In genomic region chr2:64104944-64105343, GRCh38 we compare ENCODE assay signal across 16 cellular contexts. TPM values are rescaled to one million over a fixed set of nuclear protein-coding genes. Genes with fewer than 3 reads are reported as not detected.
DNase-seq lines count a peak whose midpoint lies in the region; ATAC-seq and TF ChIP-seq lines count a peak whose summit lies in the region.
"Had no signal": no experiment of that assay in that cellular context is flagged by ENCODE, and none has a peak within 500 bp of the region (broad histone marks: within the 10 kb centered on the region; RNA-seq: fewer than 3 reads in every experiment).

No MANE protein-coding gene starts in this region.

- H3K27ac Mint-ChIP-seq in activated naive CD4-positive, alpha-beta T cell treated with anti-CD3 and anti-CD28 coated beads, Interleukin-2, amount 50 U/mL, for 24 hours: peak overlapping the region; percentile 76
- no peak overlapping the region for H3K27ac Mint-ChIP-seq in activated naive CD4-positive, alpha-beta T cell treated with anti-CD3 and anti-CD28 coated beads for 36 hours
- no peak overlapping the region for H3K27ac Mint-ChIP-seq in stimulated activated naive CD8-positive, alpha-beta T cell treated with anti-CD3 and anti-CD28 coated beads, Interleukin-15, amount 100 ng/mL, for 72 hours

- no peak for TF ChIP-seq POLR2A in transverse colon (IDR thresholded peaks at IDR 0.05)

- peak; percentile 45; the same call in 1 of the 2 replicates for ATAC-seq in PC-3
- no peak for ATAC-seq in stimulated activated naive CD8-positive, alpha-beta T cell treated with anti-CD3 and anti-CD28 coated beads, Interleukin-15, amount 100 ng/mL, for 72 hours
- no peak for ATAC-seq in GM18861 (IDR thresholded peaks at IDR 0.05; ENCODE audit: unreplicated experiment)

- H3K4me3 ChIP-seq in PC-3 (ENCODE audit: low read length) (no peak overlapping the region), fibroblast of mammary gland (ENCODE audit: control insufficient read depth, low read depth, low read length) (no peak overlapping the region), transverse colon (no peak overlapping the region), osteoblast (ENCODE audit: insufficient read depth, low read length) (no peak overlapping the region)
- H3K4me3 ChIP-seq: ovary, SJCRH30 had no signal

- H3K27ac ChIP-seq in PC-3 (ENCODE audit: low read length): no peak overlapping the region
- peak overlapping the region; percentile 73 to 78 (median 75) for H3K27ac ChIP-seq in transverse colon
- no peak overlapping the region for H3K27ac ChIP-seq in osteoblast (ENCODE audit: low read depth, low read length)
- H3K27ac ChIP-seq: KMS-11, ovary, SJCRH30 had no signal

- TF ChIP-seq EP300 in transverse colon (IDR thresholded peaks at IDR 0.05; ENCODE audit: low read depth): no peak

- no peaks in the 10 kb centered on the region for H3K9me2 ChIP-seq in PC-3 (replicated peaks; ENCODE audit: low read length)

- no peak for DNase-seq in activated naive CD4-positive, alpha-beta T cell treated with anti-CD3 and anti-CD28 coated beads for 36 hours
- DNase-seq in PC-3 (peak; percentile 15), fibroblast of mammary gland (ENCODE audit: low read depth) (peak; percentile 23), transverse colon (no peak), osteoblast (ENCODE audit: insufficient read length, low spot score, missing footprints) (no peak)
- DNase-seq in stimulated activated naive CD8-positive, alpha-beta T cell treated with anti-CD3 and anti-CD28 coated beads, Interleukin-15, amount 100 ng/mL, for 72 hours: no peak
- DNase-seq: activated CD4-positive, CD25-positive, alpha-beta regulatory T cell; activated T-cell treated with anti-CD3 and anti-CD28 coated beads for 4 hours; anterior cingulate cortex; effector memory CD4-positive, alpha-beta T cell; ovary; SJCRH30; stimulated activated CD4-positive, alpha-beta T cell treated with anti-CD3 and anti-CD28 coated beads, Interleukin-15, amount 100 ng/mL, for 24 hours had no signal

- peak overlapping the region; percentile 26 for H3K4me3 Mint-ChIP-seq in activated naive CD4-positive, alpha-beta T cell treated with anti-CD3 and anti-CD28 coated beads, Interleukin-2, amount 50 U/mL, for 24 hours
- no peak overlapping the region for H3K4me3 Mint-ChIP-seq in activated naive CD4-positive, alpha-beta T cell treated with anti-CD3 and anti-CD28 coated beads for 36 hours
- no peak overlapping the region for H3K4me3 Mint-ChIP-seq in stimulated activated naive CD8-positive, alpha-beta T cell treated with anti-CD3 and anti-CD28 coated beads, Interleukin-15, amount 100 ng/mL, for 72 hours

- TF ChIP-seq CTCF in PC-3 (conservative IDR thresholded peaks at IDR 0.05; ENCODE audit: low read depth, low read length): no peak
- TF ChIP-seq CTCF in fibroblast of mammary gland (conservative IDR thresholded peaks at IDR 0.05; ENCODE audit: control insufficient read depth, insufficient read depth, low read depth, low read length): no peak
- no peak for TF ChIP-seq CTCF in transverse colon (IDR thresholded peaks at IDR 0.05)
- no peak for TF ChIP-seq CTCF in osteoblast (IDR thresholded peaks at IDR 0.05; ENCODE audit: extremely low read depth, low read depth, low read length)

- no peak overlapping the region for H3K9ac ChIP-seq in PC-3 (ENCODE audit: low read length)
- H3K9ac ChIP-seq: KMS-11 had no signal

- POLR2A ChIA-PET in PC-3 (lab: Charles Lee; ENCODE audit: unreplicated experiment): no interaction called here

- intact Hi-C loops in activated naive CD4-positive, alpha-beta T cell treated with anti-CD3 and anti-CD28 coated beads for 36 hours (cut with micrococcal nuclease): no loop called here
- intact Hi-C loops in PC-3 (cut with micrococcal nuclease): no loop called here
- intact Hi-C loops in transverse colon (cut with DNase I; ENCODE audit: low total_unique reads): no loop called here

- H2AFZ ChIP-seq in PC-3 (ENCODE audit: low read length): no peak overlapping the region
- H2AFZ ChIP-seq in osteoblast (ENCODE audit: low read length): no peak overlapping the region

- peaks cover 33% of the 10 kb centered on the region for H3K36me3 Mint-ChIP-seq in activated naive CD4-positive, alpha-beta T cell treated with anti-CD3 and anti-CD28 coated beads, Interleukin-2, amount 50 U/mL, for 24 hours
- peaks cover 26% of the 10 kb centered on the region for H3K36me3 Mint-ChIP-seq in activated naive CD4-positive, alpha-beta T cell treated with anti-CD3 and anti-CD28 coated beads for 36 hours (ENCODE audit: low read depth)

- no TSS peak for BruUV-seq in PC-3 (replicated peaks; lab: Mats Ljungman, UMichigan)

- no peaks in the 10 kb centered on the region for H3K9me3 ChIP-seq in PC-3 (ENCODE audit: low read length)
- H3K9me3 ChIP-seq in transverse colon: no peaks in the 10 kb centered on the region
- no peaks in the 10 kb centered on the region for H3K9me3 ChIP-seq in osteoblast (ENCODE audit: low read depth, low read length)
- H3K9me3 ChIP-seq: ovary, SJCRH30 had no signal

- H3K27me3 ChIP-seq in PC-3 (ENCODE audit: low read length): no peaks in the 10 kb centered on the region
- H3K27me3 ChIP-seq in transverse colon: no peaks in the 10 kb centered on the region
- no peaks in the 10 kb centered on the region for H3K27me3 ChIP-seq in osteoblast (ENCODE audit: insufficient read depth, low read length)
- H3K27me3 ChIP-seq: ovary, SJCRH30 had no signal

- no peaks in the 10 kb centered on the region for H3K79me2 ChIP-seq in PC-3 (ENCODE audit: low read length)
- no peaks in the 10 kb centered on the region for H3K79me2 ChIP-seq in osteoblast (ENCODE audit: insufficient read depth, low read length)

- H3K4me1 ChIP-seq in PC-3 (ENCODE audit: insufficient read depth, low read length) (peaks cover 8% of the 10 kb centered on the region; the same call in 1 of the 2 replicates), transverse colon (peaks cover 16 to 75% (median 43%) of the 10 kb centered on the region in 4 donors), osteoblast (ENCODE audit: insufficient read depth, low read length) (peaks cover 9% of the 10 kb centered on the region)
- H3K4me1 ChIP-seq: SJCRH30 had no signal

- CTCF ChIA-PET in activated naive CD4-positive, alpha-beta T cell treated with anti-CD3 and anti-CD28 coated beads for 36 hours (lab: Charles Lee): interaction anchor here (0.6 kb wide), 1 partner anchor 351 kb away, joined by 4 read pairs; no protein-coding TSS in a partner anchor
- CTCF ChIA-PET in PC-3 (lab: Charles Lee): interaction anchor here (0.6 kb wide), 1 partner anchor 646 kb away, joined by 3 read pairs; no protein-coding TSS in a partner anchor

- H3K27me3 Mint-ChIP-seq in activated naive CD4-positive, alpha-beta T cell treated with anti-CD3 and anti-CD28 coated beads, Interleukin-2, amount 50 U/mL, for 24 hours: no peaks in the 10 kb centered on the region
- no peaks in the 10 kb centered on the region for H3K27me3 Mint-ChIP-seq in activated naive CD4-positive, alpha-beta T cell treated with anti-CD3 and anti-CD28 coated beads for 36 hours (ENCODE audit: low read depth)
- no peaks in the 10 kb centered on the region for H3K27me3 Mint-ChIP-seq in stimulated activated naive CD8-positive, alpha-beta T cell treated with anti-CD3 and anti-CD28 coated beads, Interleukin-15, amount 100 ng/mL, for 72 hours

- H3K4me2 ChIP-seq in PC-3 (ENCODE audit: low read length): no peak overlapping the region
- no peak overlapping the region for H3K4me2 ChIP-seq in osteoblast (ENCODE audit: insufficient read depth, low read length)
- H3K4me2 ChIP-seq: KMS-11 had no signal

- H4K20me1 ChIP-seq in PC-3 (ENCODE audit: low read length): no peaks in the 10 kb centered on the region
- H4K20me1 ChIP-seq in osteoblast (ENCODE audit: insufficient read depth, low read length): no peaks in the 10 kb centered on the region

- H3K4me1 Mint-ChIP-seq in activated naive CD4-positive, alpha-beta T cell treated with anti-CD3 and anti-CD28 coated beads, Interleukin-2, amount 50 U/mL, for 24 hours: peaks cover 94% of the 10 kb centered on the region
- H3K4me1 Mint-ChIP-seq in activated naive CD4-positive, alpha-beta T cell treated with anti-CD3 and anti-CD28 coated beads for 36 hours (ENCODE audit: low read depth): peaks cover 76% of the 10 kb centered on the region
- H3K4me1 Mint-ChIP-seq in stimulated activated naive CD8-positive, alpha-beta T cell treated with anti-CD3 and anti-CD28 coated beads, Interleukin-15, amount 100 ng/mL, for 72 hours: peaks cover 93% of the 10 kb centered on the region

- H3K36me3 ChIP-seq in PC-3 (ENCODE audit: low read depth, low read length) (no peaks in the 10 kb centered on the region), transverse colon (peaks cover 0 to 7% (median under 1%) of the 10 kb centered on the region in 4 donors), osteoblast (ENCODE audit: insufficient read depth, low read length) (no peaks in the 10 kb centered on the region)
- H3K36me3 ChIP-seq: ovary had no signal

- 11 to 29% methylated on average over 1 of the region's 1 CpG for WGBS in transverse colon (ENCODE audit: low coverage in 1 of 2), 2 donors

- in situ Hi-C loops in transverse colon (cut with MboI; ENCODE audit: low pct_ligation_motif_present in 1 of 4, low pct_unique_long_range_greater_than_20kb in 1 of 4, low sequenced_read_pairs in 3 of 4): no loop called here

- no peaks in the 10 kb centered on the region for H3K9me3 Mint-ChIP-seq in activated naive CD4-positive, alpha-beta T cell treated with anti-CD3 and anti-CD28 coated beads, Interleukin-2, amount 50 U/mL, for 24 hours
- H3K9me3 Mint-ChIP-seq in activated naive CD4-positive, alpha-beta T cell treated with anti-CD3 and anti-CD28 coated beads for 36 hours: no peaks in the 10 kb centered on the region
- H3K9me3 Mint-ChIP-seq in stimulated activated naive CD8-positive, alpha-beta T cell treated with anti-CD3 and anti-CD28 coated beads, Interleukin-15, amount 100 ng/mL, for 72 hours: peaks cover 0 to 4% of the 10 kb centered on the region in 2 donors

- no peaks in the 10 kb centered on the region for H3F3A ChIP-seq in PC-3 (ENCODE audit: low read length, unreplicated experiment)

RNA-seq across cellular contexts. Expression of gene PELI1, which starts 39.3 kb away (rescaled TPM):
- 10 to 100 TPM; 25.7 to 28.0 TPM for total RNA-seq in activated naive CD4-positive, alpha-beta T cell treated with anti-CD3 and anti-CD28 coated beads for 36 hours
- 5.6 and 10.4 TPM in 2 replicates for total RNA-seq in PC-3 (2014; rRNA removed)
- 100 to 1,000 TPM in 1 of 4 donors, 10 to 100 TPM in 3; 20.6 to 818 (median 41.3) TPM for total RNA-seq in transverse colon
- total RNA-seq in osteoblast: 5.1 and 5.6 TPM in 2 replicates

Comparison
In these comparisons a context has a peak if more than half of its experiments do, and no peak if none do; other contexts are left out.
1. DNase-seq: peak in PC-3 (single experiment) and fibroblast of mammary gland (single experiment); none in activated naive CD4-positive, alpha-beta T cell treated with anti-CD3 and anti-CD28 coated beads for 36 hours (single experiment), transverse colon (single experiment), osteoblast (single experiment) and stimulated activated naive CD8-positive, alpha-beta T cell treated with anti-CD3 and anti-CD28 coated beads, Interleukin-15, amount 100 ng/mL, for 72 hours (0 of 2).
2. H3K27ac ChIP-seq: peak in transverse colon (4 of 4); none in PC-3 (single experiment) and osteoblast (single experiment).